In genomic region chr6:37725967-37726366, GRCh38 we compare ENCODE assay signal across 18 cellular contexts. TPM values are rescaled to one million over a fixed set of nuclear protein-coding genes. Genes with fewer than 3 reads are reported as not detected.
DNase-seq lines count a peak whose midpoint lies in the region; ATAC-seq, FAIRE-seq and TF ChIP-seq lines count a peak whose summit lies in the region.
"Had no signal": no experiment of that assay in that cellular context is flagged by ENCODE, and none has a peak within 500 bp of the region (broad histone marks: within the 10 kb centered on the region; RNA-seq: fewer than 3 reads in every experiment).

No MANE protein-coding gene starts in this region.

- intact Hi-C loops in adrenal gland (cut with DNase I): no loop called here

- H3K4me2 ChIP-seq in A549 (peak overlapping the region; percentile 52), mesenchymal stem cell (ENCODE audit: low read length, poor library complexity, severe bottlenecking) (no peak overlapping the region)

- peak overlapping the region; percentile 45 for H3K27ac Mint-ChIP-seq in endothelial cell (ENCODE audit: unreplicated experiment)
- no peak overlapping the region for H3K27ac Mint-ChIP-seq in activated naive CD4-positive, alpha-beta T cell treated with anti-CD3 and anti-CD28 coated beads, Interleukin-2, amount 10 ng/mL, durations not matched to agents 7 days and 5 days
- H3K27ac Mint-ChIP-seq: activated naive CD8-positive, alpha-beta T cell treated with anti-CD3 and anti-CD28 coated beads, Interleukin-2, amount 10 ng/mL, durations not matched to agents 7 days and 5 days; CD8-positive, alpha-beta T cell; T-helper 2 cell treated with Interferon-gamma antibody and Interleukin-4, amounts not matched to agents 5 μg/mL and 100 μg/mL, for 36 hours had no signal

- TF ChIP-seq CTCF in A549 (IDR thresholded peaks at IDR 0.05) (no peak), endothelial cell (IDR thresholded peaks at IDR 0.05; ENCODE audit: unreplicated experiment) (no peak), adrenal gland (IDR thresholded peaks at IDR 0.05) (no peak)

- no peak overlapping the region for H3K4me3 Mint-ChIP-seq in endothelial cell (ENCODE audit: unreplicated experiment)
- H3K4me3 Mint-ChIP-seq in activated naive CD4-positive, alpha-beta T cell treated with anti-CD3 and anti-CD28 coated beads, Interleukin-2, amount 10 ng/mL, durations not matched to agents 7 days and 5 days: no peak overlapping the region
- H3K4me3 Mint-ChIP-seq: activated naive CD8-positive, alpha-beta T cell treated with anti-CD3 and anti-CD28 coated beads, Interleukin-2, amount 10 ng/mL, durations not matched to agents 7 days and 5 days; CD8-positive, alpha-beta T cell; T-helper 2 cell treated with Interferon-gamma antibody and Interleukin-4, amounts not matched to agents 5 μg/mL and 100 μg/mL, for 36 hours had no signal

- H3K27me3 Mint-ChIP-seq in endothelial cell (ENCODE audit: unreplicated experiment): no peaks in the 10 kb centered on the region
- peaks cover 7% of the 10 kb centered on the region for H3K27me3 Mint-ChIP-seq in activated naive CD4-positive, alpha-beta T cell treated with anti-CD3 and anti-CD28 coated beads, Interleukin-2, amount 10 ng/mL, durations not matched to agents 7 days and 5 days

- TF ChIP-seq POLR2A in A549 (IDR thresholded peaks at IDR 0.05; ENCODE audit: low read length): no peak
- no peak for TF ChIP-seq POLR2A in adrenal gland (IDR thresholded peaks at IDR 0.05)

- FAIRE-seq in A549 (lab: Jason Lieb, UNC) (no peak), HTR-8/SVneo (lab: Jason Lieb, UNC) (peak; percentile 92)

- peak; percentile 72 to 88 for ATAC-seq in A549
- no peak for ATAC-seq in GM18517 (IDR thresholded peaks at IDR 0.05; ENCODE audit: unreplicated experiment)
- ATAC-seq: CD8-positive, alpha-beta T cell had no signal

- H3K4me1 ChIP-seq in A549 (peaks cover 27% of the 10 kb centered on the region), mesenchymal stem cell (ENCODE audit: control insufficient read depth, insufficient read depth, low read depth, low read length) (peaks cover 24% of the 10 kb centered on the region), adrenal gland (replicated peaks in 1 of 2) (no peaks in the 10 kb centered on the region)
- H3K4me1 ChIP-seq: heart right ventricle had no signal

- peaks cover 16% of the 10 kb centered on the region for H3K4me1 Mint-ChIP-seq in endothelial cell (ENCODE audit: unreplicated experiment)
- no peaks in the 10 kb centered on the region for H3K4me1 Mint-ChIP-seq in activated naive CD4-positive, alpha-beta T cell treated with anti-CD3 and anti-CD28 coated beads, Interleukin-2, amount 10 ng/mL, durations not matched to agents 7 days and 5 days
- H3K4me1 Mint-ChIP-seq: activated naive CD8-positive, alpha-beta T cell treated with anti-CD3 and anti-CD28 coated beads, Interleukin-2, amount 10 ng/mL, durations not matched to agents 7 days and 5 days had no signal

- no peak overlapping the region for H2BK120ac ChIP-seq in mesenchymal stem cell (ENCODE audit: low read depth, low read length)

- H3K14ac ChIP-seq in mesenchymal stem cell (ENCODE audit: low read length in 2 of 2): no peak overlapping the region

- no peak for TF ChIP-seq EP300 in A549 (IDR thresholded peaks at IDR 0.05)

- no peaks in the 10 kb centered on the region for H3K36me3 Mint-ChIP-seq in endothelial cell (ENCODE audit: low read depth, unreplicated experiment)
- no peaks in the 10 kb centered on the region for H3K36me3 Mint-ChIP-seq in activated naive CD4-positive, alpha-beta T cell treated with anti-CD3 and anti-CD28 coated beads, Interleukin-2, amount 10 ng/mL, durations not matched to agents 7 days and 5 days
- H3K36me3 Mint-ChIP-seq: activated naive CD8-positive, alpha-beta T cell treated with anti-CD3 and anti-CD28 coated beads, Interleukin-2, amount 10 ng/mL, durations not matched to agents 7 days and 5 days; CD8-positive, alpha-beta T cell had no signal

- H3K36me3 ChIP-seq in mesenchymal stem cell (ENCODE audit: control insufficient read depth in 1 of 2, insufficient read depth in 2 of 2, low read depth in 1 of 2, low read length in 2 of 2) (no peaks in the 10 kb centered on the region), adrenal gland (replicated peaks in 1 of 2) (no peaks in the 10 kb centered on the region)
- H3K36me3 ChIP-seq: HAP-1, heart right ventricle had no signal

- no peak overlapping the region for H3K4me3 ChIP-seq in A549
- no peak overlapping the region for H3K4me3 ChIP-seq in mesenchymal stem cell (ENCODE audit: insufficient read depth in 1 of 2, low read depth in 1 of 2, low read length in 2 of 2)
- H3K4me3 ChIP-seq in adrenal gland: no peak overlapping the region
- H3K4me3 ChIP-seq: HAP-1, heart right ventricle had no signal

- H3K23ac ChIP-seq in mesenchymal stem cell (ENCODE audit: low read length in 2 of 2): no peak overlapping the region

- H3K4ac ChIP-seq in mesenchymal stem cell (ENCODE audit: low read depth in 1 of 2, low read length in 2 of 2): no peak overlapping the region

- DNase-seq in A549 (ENCODE audit: low read depth in 1 of 2, low spot score in 1 of 2) (peak; percentile 23 to 65), HTR-8/SVneo (ENCODE audit: insufficient read length, low spot score) (no peak), endothelial cell (ENCODE audit: low spot score) (no peak), mesenchymal stem cell (no peak), OCI-M2 (lab: John Stamatoyannopoulos, UW; ENCODE audit: unreplicated experiment) (no peak), adrenal gland (no peak)
- DNase-seq in activated naive CD4-positive, alpha-beta T cell treated with anti-CD3 and anti-CD28 coated beads, Interleukin-2, amount 10 ng/mL, durations not matched to agents 7 days and 5 days: no peak
- DNase-seq: activated naive CD8-positive, alpha-beta T cell treated with anti-CD3 and anti-CD28 coated beads, Interleukin-2, amount 10 ng/mL, durations not matched to agents 7 days and 5 days; CD8-positive, alpha-beta T cell; heart right ventricle; KG1; midbrain; NCI-H2081; retina; stimulated activated naive CD4-positive, alpha-beta T cell treated with Interleukin-2 at 50 U/mL for 16 hours had no signal

- no peak for TF ChIP-seq RAD21 in A549 (conservative IDR thresholded peaks at IDR 0.05 in 1 of 2, IDR thresholded peaks at IDR 0.05 in 1 of 2)

- POLR2A ChIA-PET in A549 (lab: Yijun Ruan, JAX): no interaction called here

- H2BK12ac ChIP-seq in mesenchymal stem cell (ENCODE audit: low read length in 2 of 2): no peak overlapping the region

- no peak overlapping the region for H4K8ac ChIP-seq in mesenchymal stem cell (ENCODE audit: low read length)

- CTCF ChIA-PET in A549 (lab: Yijun Ruan, JAX): interaction anchor here (0.7 kb wide), 1 partner anchor 30 kb away, joined by 3 read pairs; no protein-coding TSS in a partner anchor
- CTCF ChIA-PET in activated naive CD4-positive, alpha-beta T cell treated with anti-CD3 and anti-CD28 coated beads, Interleukin-2, amount 10 ng/mL, durations not matched to agents 7 days and 5 days (lab: Charles Lee): no interaction called here

- no peak overlapping the region for H3K18ac ChIP-seq in mesenchymal stem cell (ENCODE audit: low read depth in 1 of 2, low read length in 2 of 2)

- WGBS in A549 (ENCODE audit: missing lambda C conversion rate): 28% methylated on average over 5 of the region's 6 CpGs
- 95% methylated on average over 6 of the region's 6 CpGs for WGBS in mesenchymal stem cell
- whole genome bisulfite sequencing in adrenal gland, 4 donors: 84 to 92% (median 87%) methylated on average over 6 of the region's 6 CpGs

- H2BK15ac ChIP-seq in mesenchymal stem cell (ENCODE audit: low read depth, poor library complexity, severe bottlenecking): no peak overlapping the region

- peaks cover 0 to 9% of the 10 kb centered on the region in 2 experiments for H3K27me3 ChIP-seq in mesenchymal stem cell (ENCODE audit: control insufficient read depth in 1 of 2, insufficient read depth in 1 of 2, low read length in 2 of 2)
- no peaks in the 10 kb centered on the region for H3K27me3 ChIP-seq in adrenal gland

- no peaks in the 10 kb centered on the region for H3K9me3 Mint-ChIP-seq in endothelial cell (ENCODE audit: unreplicated experiment)
- H3K9me3 Mint-ChIP-seq in activated naive CD4-positive, alpha-beta T cell treated with anti-CD3 and anti-CD28 coated beads, Interleukin-2, amount 10 ng/mL, durations not matched to agents 7 days and 5 days: no peaks in the 10 kb centered on the region
- H3K9me3 Mint-ChIP-seq: activated naive CD8-positive, alpha-beta T cell treated with anti-CD3 and anti-CD28 coated beads, Interleukin-2, amount 10 ng/mL, durations not matched to agents 7 days and 5 days; CD8-positive, alpha-beta T cell; T-helper 2 cell treated with Interferon-gamma antibody and Interleukin-4, amounts not matched to agents 5 μg/mL and 100 μg/mL, for 36 hours had no signal

- no peak overlapping the region for H2BK5ac ChIP-seq in mesenchymal stem cell (ENCODE audit: low read depth, low read length, poor library complexity, severe bottlenecking)

- H4K91ac ChIP-seq in mesenchymal stem cell (ENCODE audit: low read length): no peak overlapping the region

- H3K9me3 ChIP-seq in A549 (no peaks in the 10 kb centered on the region), mesenchymal stem cell (ENCODE audit: control insufficient read depth, low read length) (no peaks in the 10 kb centered on the region), adrenal gland (replicated peaks in 1 of 3) (no peaks in the 10 kb centered on the region)
- H3K9me3 ChIP-seq: HAP-1, heart right ventricle had no signal

- H3K79me1 ChIP-seq in mesenchymal stem cell (replicated peaks; ENCODE audit: low read length, poor library complexity, severe bottlenecking): no peaks in the 10 kb centered on the region

- no peak overlapping the region for H2AFZ ChIP-seq in mesenchymal stem cell (ENCODE audit: low read depth, low read length)

- H2AK5ac ChIP-seq in mesenchymal stem cell (ENCODE audit: low read length, severe bottlenecking): peak overlapping the region; percentile 21

- H3K27ac ChIP-seq in A549 (peak overlapping the region; percentile 58 to 79; a peak in 3 of 6 replicates), mesenchymal stem cell (ENCODE audit: low read length, poor library complexity, severe bottlenecking) (peak overlapping the region; percentile 73), adrenal gland (no peak overlapping the region)
- H3K27ac ChIP-seq: heart right ventricle had no signal

- no peak overlapping the region for H3K9ac ChIP-seq in mesenchymal stem cell (ENCODE audit: low read length)

RNA-seq across cellular contexts. Expression of gene MDGA1, which starts 28.3 kb away (rescaled TPM):
- polyA plus RNA-seq in A549 (2011; rRNA removed): 0.74 and 1.1 TPM in 2 replicates
- polyA plus RNA-seq in A549 (2012; cell fraction: cytosol; rRNA removed): 7.4 and 7.5 TPM in 2 replicates
- 22.8 and 24.6 TPM in 2 replicates for polyA plus RNA-seq in A549 (2012; cell fraction: nucleus; rRNA removed)
- polyA plus RNA-seq in A549 (2017; fragmentation: RNase III; extraction: RNeasy Plus Mini Kit Qiagen cat#74134 plus additional on column Dnase treatment): 7.5 to 9.1 TPM (median 8.5 TPM) in 3 replicates
- polyA minus RNA-seq in A549 (2011; rRNA and poly(A)+ RNA removed): 2.6 and 3.7 TPM in 2 replicates
- total RNA-seq in endothelial cell (ENCODE audit: unreplicated experiment): 4.8 TPM
- 2.1 TPM for polyA plus RNA-seq in mesenchymal stem cell (2013, experiment 1 of 2)
- 1.8 TPM for polyA plus RNA-seq in mesenchymal stem cell (2013, experiment 2 of 2)
- total RNA-seq in adrenal gland: 10 to 100 TPM in 2 of 8 donors, 1 to 10 TPM in 6; 1.5 to 12.6 (median 6.0) TPM
- 10 to 100 TPM in 1 of 3 donors, 1 to 10 TPM in 2; 3.4 to 14.4 (median 8.0) TPM for polyA plus RNA-seq in adrenal gland

Comparison
In these comparisons a context has a peak if more than half of its experiments do, and no peak if none do; other contexts are left out.
1. DNase-seq: peak in A549 (2 of 2); none in HTR-8/SVneo (single experiment), endothelial cell (single experiment), mesenchymal stem cell (single experiment), OCI-M2 (single experiment), activated naive CD4-positive, alpha-beta T cell treated with anti-CD3 and anti-CD28 coated beads, Interleukin-2, amount 10 ng/mL, durations not matched to agents 7 days and 5 days (single experiment) and adrenal gland (0 of 7).
2. H3K27ac ChIP-seq: peak in A549 (2 of 2) and mesenchymal stem cell (single experiment); none in adrenal gland (0 of 5).